Comparison of ENCODE assay signal across 21 cellular contexts in the genomic region with DNA sequence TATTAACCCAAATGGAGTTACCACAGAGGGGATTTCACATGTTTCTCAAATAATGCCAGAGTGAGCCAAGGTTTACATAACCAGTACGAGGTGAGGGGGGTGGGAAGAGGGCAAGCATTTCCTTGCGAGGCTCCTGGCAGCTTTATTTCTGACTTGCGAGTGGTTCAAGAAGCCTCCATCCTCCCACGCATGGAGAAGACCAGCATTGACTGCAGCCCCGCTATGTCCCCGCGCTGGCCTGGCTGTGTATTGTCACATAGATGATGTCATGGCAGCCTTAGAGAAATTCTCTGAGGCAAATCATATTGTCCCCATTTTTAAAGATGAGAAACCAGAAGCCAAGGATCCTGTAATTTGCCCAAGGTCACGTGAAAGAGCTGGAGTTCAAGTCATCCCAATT.
"Had no signal": no experiment of that assay in that cellular context is flagged by ENCODE, and none has a peak within 500 bp of the region (broad histone marks: within the 10 kb centered on the region; RNA-seq: fewer than 3 reads in every experiment).

No MANE protein-coding gene starts in this region.

- H3K9ac ChIP-seq: parathyroid adenoma had no signal

- H3K9me3 ChIP-seq: esophagus squamous epithelium, tibial nerve had no signal

- FAIRE-seq: colon, kidney, urothelium cell line had no signal

- H3K79me2 ChIP-seq: parathyroid adenoma had no signal

- H3K4me1 ChIP-seq: parathyroid adenoma, tibial nerve had no signal

- H3K27me3 ChIP-seq: brain microvascular endothelial cell, esophagus squamous epithelium, tibial nerve had no signal

- DNase-seq: activated CD4-positive, alpha-beta memory T cell treated with anti-CD3 and anti-CD28 coated beads, Interleukin-2, amount 10 ng/mL, durations not matched to agents 7 days and 5 days; activated CD4-positive, alpha-beta T cell treated with anti-CD3 and anti-CD28 coated beads for 48 hours; activated CD8-positive, alpha-beta memory T cell treated with anti-CD3 and anti-CD28 coated beads, Interleukin-2, amount 10 ng/mL, durations not matched to agents 7 days and 5 days; activated gamma-delta T cell; activated naive CD4-positive, alpha-beta T cell treated with anti-CD3 and anti-CD28 coated beads, Interleukin-2, amount 50 U/mL, for 16 hours; activated naive CD8-positive, alpha-beta T cell treated with anti-CD3 and anti-CD28 coated beads, Interleukin-2, amount 50 U/mL, for 24 hours; activated T-cell treated with anti-CD3 and anti-CD28 coated beads for 4 hours; aorta; brain microvascular endothelial cell; central memory CD4-positive, alpha-beta T cell; esophagus squamous epithelium; kidney; naive B cell; nucleus accumbens; stimulated activated CD4-positive, alpha-beta T cell treated with anti-CD3 and anti-CD28 coated beads, Interleukin-12 subunit alpha, Interleukin-12 subunit beta, amount 100 ng/mL, for 4 hours; stimulated activated CD4-positive, alpha-beta T cell treated with anti-CD3 and anti-CD28 coated beads, Interleukin-4, amount 100 ng/mL, for 4 hours; stimulated activated naive CD8-positive, alpha-beta T cell treated with anti-CD3 and anti-CD28 coated beads, Interleukin-15, Interleukin-2, amounts not matched to agents 100 U/mL and 50 U/mL, for 24 hours had no signal

- H2AFZ ChIP-seq: parathyroid adenoma had no signal

- H3K36me3 ChIP-seq: brain microvascular endothelial cell, esophagus squamous epithelium, tibial nerve had no signal

- H3K27ac ChIP-seq: brain microvascular endothelial cell, esophagus squamous epithelium, parathyroid adenoma, tibial nerve had no signal

- H3K4me3 ChIP-seq: esophagus squamous epithelium, tibial nerve had no signal
